24 cellular contexts compared by ENCODE assay signal in genomic region chr13:110498765-110499164, GRCh38.
"Had no signal": no experiment of that assay in that cellular context is flagged by ENCODE, and none has a peak within 500 bp of the region (broad histone marks: within the 10 kb centered on the region; RNA-seq: fewer than 3 reads in every experiment).

No MANE protein-coding gene starts in this region.

- DNase-seq: activated CD4-positive, alpha-beta T cell treated with anti-CD3 and anti-CD28 coated beads for 4 hours; activated CD4-positive, alpha-beta T cell treated with anti-CD3 and anti-CD28 coated beads, Interleukin-2, amount 50 U/mL, for 4 hours; activated naive CD4-positive, alpha-beta T cell; activated T-cell treated with anti-CD3 and anti-CD28 coated beads for 4 hours; activated T-cell treated with anti-CD3 and anti-CD28 coated beads, Interleukin-2, amount 50 U/mL, for 72 hours; effector CD4-positive, alpha-beta T cell; esophagus squamous epithelium; left cardiac atrium; mammary epithelial cell; naive B cell; nephron progenitor cell; pancreas; stimulated activated CD4-positive, alpha-beta T cell treated with anti-CD3 and anti-CD28 coated beads, Interleukin-4, amount 100 ng/mL, for 24 hours; substantia nigra; thyroid gland; upper lobe of left lung had no signal

- H3K27ac ChIP-seq: epithelial cell of prostate, esophagus squamous epithelium, hepatocyte, neutrophil, pancreas, prostate gland, thyroid gland, upper lobe of left lung had no signal

- H3K36me3 ChIP-seq: neutrophil had no signal

- H3K4me2 ChIP-seq: hepatocyte had no signal

- H3K79me2 ChIP-seq: hepatocyte had no signal

- H2AFZ ChIP-seq: hepatocyte had no signal

- H3K4me1 ChIP-seq: esophagus squamous epithelium, pancreas, prostate gland, thyroid gland, upper lobe of left lung had no signal

- H3K27ac Mint-ChIP-seq: activated naive CD4-positive, alpha-beta T cell treated with anti-CD3 and anti-CD28 coated beads, Interleukin-2, amount 50 U/mL, for 72 hours; activated T-cell treated with anti-CD3 and anti-CD28 coated beads, Interleukin-2, amount 50 U/mL, for 72 hours; mesothelial cell of epicardium; nephron progenitor cell; stimulated activated effector memory CD8-positive, alpha-beta T cell treated with anti-CD3 and anti-CD28 coated beads, Interleukin-12 subunit alpha, Interleukin-12 subunit beta, amount 100 ng/mL, for 72 hours; stimulated activated naive CD8-positive, alpha-beta T cell treated with anti-CD3 and anti-CD28 coated beads, Interleukin-15, Interleukin-2, amounts not matched to agents 100 ng/mL and 50 ng/mL, for 24 hours had no signal

- ATAC-seq: activated naive CD4-positive, alpha-beta T cell treated with anti-CD3 and anti-CD28 coated beads, Interleukin-2, amount 50 U/mL, for 72 hours; activated T-cell treated with anti-CD3 and anti-CD28 coated beads, Interleukin-2, amount 50 U/mL, for 72 hours; left cardiac atrium; stimulated activated effector memory CD8-positive, alpha-beta T cell treated with anti-CD3 and anti-CD28 coated beads, Interleukin-12 subunit alpha, Interleukin-12 subunit beta, amount 100 ng/mL, for 72 hours had no signal

- H3K4me3 ChIP-seq: esophagus squamous epithelium, hepatocyte, pancreas, prostate gland, thyroid gland, upper lobe of left lung had no signal

- H3K9me3 Mint-ChIP-seq: stimulated activated effector memory CD8-positive, alpha-beta T cell treated with anti-CD3 and anti-CD28 coated beads, Interleukin-12 subunit alpha, Interleukin-12 subunit beta, amount 100 ng/mL, for 72 hours had no signal

- H3K36me3 Mint-ChIP-seq: activated naive CD4-positive, alpha-beta T cell treated with anti-CD3 and anti-CD28 coated beads, Interleukin-2, amount 50 U/mL, for 72 hours; stimulated activated effector memory CD8-positive, alpha-beta T cell treated with anti-CD3 and anti-CD28 coated beads, Interleukin-12 subunit alpha, Interleukin-12 subunit beta, amount 100 ng/mL, for 72 hours had no signal

- H3K4me1 Mint-ChIP-seq: mesothelial cell of epicardium; naive B cell; stimulated activated effector memory CD8-positive, alpha-beta T cell treated with anti-CD3 and anti-CD28 coated beads, Interleukin-12 subunit alpha, Interleukin-12 subunit beta, amount 100 ng/mL, for 72 hours had no signal

- H3K9me3 ChIP-seq: esophagus squamous epithelium, neutrophil, pancreas, prostate gland, thyroid gland, upper lobe of left lung had no signal

- H3K4me3 Mint-ChIP-seq: activated T-cell treated with anti-CD3 and anti-CD28 coated beads, Interleukin-2, amount 50 U/mL, for 72 hours; mesothelial cell of epicardium; naive B cell; nephron progenitor cell; stimulated activated effector memory CD8-positive, alpha-beta T cell treated with anti-CD3 and anti-CD28 coated beads, Interleukin-12 subunit alpha, Interleukin-12 subunit beta, amount 100 ng/mL, for 72 hours; stimulated activated naive CD8-positive, alpha-beta T cell treated with anti-CD3 and anti-CD28 coated beads, Interleukin-15, Interleukin-2, amounts not matched to agents 100 ng/mL and 50 ng/mL, for 24 hours had no signal

- H3K27me3 ChIP-seq: esophagus squamous epithelium, hepatocyte, neutrophil, pancreas, thyroid gland, upper lobe of left lung had no signal
